Comparison of ENCODE assay signal across 12 cellular contexts in the genomic region with DNA sequence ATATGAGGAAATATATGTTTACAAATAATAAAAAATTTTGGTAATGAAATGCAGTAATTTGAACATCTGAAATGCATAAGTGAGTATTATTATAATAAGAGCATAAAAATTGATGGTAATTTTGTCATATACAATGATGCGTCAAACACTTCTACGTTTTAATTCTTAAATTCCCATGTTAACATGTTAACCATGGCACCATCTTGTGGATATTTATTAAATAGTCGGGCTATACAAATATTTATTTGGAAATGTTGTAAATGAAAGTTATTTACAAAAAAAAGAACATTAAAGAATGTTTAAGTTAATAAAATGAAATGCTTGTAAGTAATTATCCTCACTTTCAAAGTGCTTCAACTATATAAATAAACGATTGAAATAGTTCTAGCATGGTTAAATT. TPM values are rescaled to one million over a fixed set of nuclear protein-coding genes. Genes with fewer than 3 reads are reported as not detected.
A peak's percentile ranks its signal among the peaks of the same experiment; 100 is the strongest.
DNase-seq lines count a peak whose midpoint lies in the region; ATAC-seq, FAIRE-seq and TF ChIP-seq lines count a peak whose summit lies in the region.
"Had no signal": no experiment of that assay in that cellular context is flagged by ENCODE, and none has a peak within 500 bp of the region (broad histone marks: within the 10 kb centered on the region; RNA-seq: fewer than 3 reads in every experiment).

No MANE protein-coding gene starts in this region.

- no TSS peak for BruUV-seq in GM12878 (replicated peaks; lab: Mats Ljungman, UMichigan)

- no peaks in the 10 kb centered on the region; the same call in 2 of the 3 replicates for H3K9me3 ChIP-seq in GM12878 (replicated peaks; ENCODE audit: control insufficient read depth, insufficient read depth, low read length)

- no peak overlapping the region for H3K4me3 ChIP-seq in GM12878

- POLR2A ChIA-PET in GM12878 (lab: Charles Lee): no interaction called here

- H3K79me2 ChIP-seq in GM12878 (ENCODE audit: control insufficient read depth, insufficient read depth, low read length): no peaks in the 10 kb centered on the region

- ATAC-seq in GM12878 (no peak), esophagus mucosa (no peak)

- no peaks in the 10 kb centered on the region for H3K4me1 ChIP-seq in GM12878 (ENCODE audit: control insufficient read depth, insufficient read depth, low read length)

- intact Hi-C loops in GM12878 (cut with micrococcal nuclease; ENCODE audit: unreplicated experiment) (loop anchor here (1.0 kb wide), 1 partner anchor 172 kb away; no protein-coding TSS in a partner anchor), head of caudate nucleus (cut with DNase I) (no loop called here)

- no peak overlapping the region for H3K4me2 ChIP-seq in GM12878 (ENCODE audit: control insufficient read depth, insufficient read depth)

- TF ChIP-seq CTCF in GM12878 (IDR thresholded peaks at IDR 0.05 in 2 of 3, conservative IDR thresholded peaks at IDR 0.05 in 1 of 3; ENCODE audit: control insufficient read depth in 2 of 3, extremely low read depth in 1 of 3, insufficient read depth in 1 of 3, low read depth in 3 of 3, low read length in 3 of 3): no peak; a peak in 1 of 6 replicates

- in situ Hi-C loops in KBM-7 (cut with MboI; ENCODE audit: low pct_unique_long_range_greater_than_20kb, low sequenced_read_pairs) (no loop called here), GM12878 (cut with MboI) (loop anchor here (10.0 kb wide), 1 partner anchor 270 kb away; no protein-coding TSS in a partner anchor)

- CTCF ChIA-PET in GM12878 (lab: Yijun Ruan, JAX): no interaction called here

- SMC1A ChIA-PET in GM12878 (lab: Charles Lee; ENCODE audit: uncharacterized antibody, unreplicated experiment): no interaction called here

- TF ChIP-seq RAD21 in GM12878 (IDR thresholded peaks at IDR 0.05; ENCODE audit: insufficient read depth, low read depth, low read length): peak; percentile 43

- no peaks in the 10 kb centered on the region for H3K36me3 ChIP-seq in GM12878 (ENCODE audit: control insufficient read depth in 2 of 2, insufficient read depth in 2 of 2, low read length in 1 of 2)

- no peak overlapping the region for H3K9ac ChIP-seq in GM12878 (ENCODE audit: control insufficient read depth, insufficient read depth, low read length)

- no peak for TF ChIP-seq EP300 in GM12878 (IDR thresholded peaks at IDR 0.05; ENCODE audit: borderline replicate concordance in 1 of 2, control insufficient read depth in 1 of 2, low read depth in 2 of 2, low read length in 2 of 2)

- no peak overlapping the region for H3K27ac ChIP-seq in GM12878 (ENCODE audit: control insufficient read depth, insufficient read depth)

- TF ChIP-seq POLR2A in GM12878 (IDR thresholded peaks at IDR 0.05; ENCODE audit: low read depth, low read length): no peak

- no peak for FAIRE-seq in GM12878 (lab: Jason Lieb, UNC)

- H2AFZ ChIP-seq in GM12878 (ENCODE audit: control insufficient read depth, low read depth, low read length): no peak overlapping the region; the same call in 1 of the 2 replicates

- DNase-seq in NCI-H1105 treated with DMSO at 0.1 percent for 48 hours (lab: John Stamatoyannopoulos, UW) (peak; percentile 21), NCI-H1105 (lab: John Stamatoyannopoulos, UW) (no peak), KBM-7 (peak; percentile 14), GM12878 (ENCODE audit: low read depth, low spot score) (no peak), medulla oblongata (ENCODE audit: extremely low spot score) (peak; percentile 19), iPS-NIHi11 (ENCODE audit: low spot score) (no peak), head of caudate nucleus (no peak)
- DNase-seq: hypothalamus, MV-4-11, T-helper 2 cell had no signal

- 19% methylated on average over 4 of the region's 4 CpGs for WGBS in GM12878 (ENCODE audit: insufficient coverage, insufficient replicate concordance, low lambda C conversion rate, missing lambda C conversion rate)

- RAD21 ChIA-PET in GM12878 (lab: Charles Lee; ENCODE audit: unreplicated experiment): interaction anchor here (0.8 kb wide), 1 partner anchor 172 kb away, joined by 3 read pairs; no protein-coding TSS in a partner anchor

- no peaks in the 10 kb centered on the region for H4K20me1 ChIP-seq in GM12878 (ENCODE audit: control insufficient read depth, insufficient read depth)

- no peaks in the 10 kb centered on the region for H3K27me3 ChIP-seq in GM12878 (replicated peaks in 1 of 2; ENCODE audit: control insufficient read depth in 2 of 2, insufficient read depth in 2 of 2, low read length in 1 of 2)

TF ChIP-seq in GM12878, 131 proteins besides CTCF, POLR2A, EP300 and RAD21:
- peak; percentile 40; the same call in 1 of the 2 replicates for TF ChIP-seq SMC3 (IDR thresholded peaks at IDR 0.05; ENCODE audit: borderline replicate concordance, low read length)
- TF ChIP-seq, protein P1, sequence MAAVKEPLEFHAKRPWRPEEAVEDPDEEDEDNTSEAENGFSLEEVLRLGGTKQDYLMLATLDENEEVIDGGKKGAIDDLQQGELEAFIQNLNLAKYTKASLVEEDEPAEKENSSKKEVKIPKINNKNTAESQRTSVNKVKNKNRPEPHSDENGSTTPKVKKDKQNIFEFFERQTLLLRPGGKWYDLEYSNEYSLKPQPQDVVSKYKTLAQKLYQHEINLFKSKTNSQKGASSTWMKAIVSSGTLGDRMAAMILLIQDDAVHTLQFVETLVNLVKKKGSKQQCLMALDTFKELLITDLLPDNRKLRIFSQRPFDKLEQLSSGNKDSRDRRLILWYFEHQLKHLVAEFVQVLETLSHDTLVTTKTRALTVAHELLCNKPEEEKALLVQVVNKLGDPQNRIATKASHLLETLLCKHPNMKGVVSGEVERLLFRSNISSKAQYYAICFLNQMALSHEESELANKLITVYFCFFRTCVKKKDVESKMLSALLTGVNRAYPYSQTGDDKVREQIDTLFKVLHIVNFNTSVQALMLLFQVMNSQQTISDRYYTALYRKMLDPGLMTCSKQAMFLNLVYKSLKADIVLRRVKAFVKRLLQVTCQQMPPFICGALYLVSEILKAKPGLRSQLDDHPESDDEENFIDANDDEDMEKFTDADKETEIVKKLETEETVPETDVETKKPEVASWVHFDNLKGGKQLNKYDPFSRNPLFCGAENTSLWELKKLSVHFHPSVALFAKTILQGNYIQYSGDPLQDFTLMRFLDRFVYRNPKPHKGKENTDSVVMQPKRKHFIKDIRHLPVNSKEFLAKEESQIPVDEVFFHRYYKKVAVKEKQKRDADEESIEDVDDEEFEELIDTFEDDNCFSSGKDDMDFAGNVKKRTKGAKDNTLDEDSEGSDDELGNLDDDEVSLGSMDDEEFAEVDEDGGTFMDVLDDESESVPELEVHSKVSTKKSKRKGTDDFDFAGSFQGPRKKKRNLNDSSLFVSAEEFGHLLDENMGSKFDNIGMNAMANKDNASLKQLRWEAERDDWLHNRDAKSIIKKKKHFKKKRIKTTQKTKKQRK (IDR thresholded peaks at IDR 0.05; ENCODE audit: low read depth, low read length): no peak

RNA-seq across cellular contexts. Expression of gene C1orf185, which starts 57.2 kb away (rescaled TPM):
- total RNA-seq in GM12878 (2013; cell fraction: nucleolus; rRNA removed): not detected in 2 replicates
- 0.40 TPM in 1 of 2 replicates, not detected in the other for total RNA-seq in GM12878 (2014; rRNA removed)
- not detected in 2 replicates for total RNA-seq in GM12878 (2014; rRNA removed; fragmentation: Illumina TruSeq; extraction: Trizol)
- total RNA-seq in GM12878 (2021): not detected in 2 replicates
- not detected for polyA plus RNA-seq in GM12878 (2011; ENCODE audit: low read depth)
- not detected in 2 replicates for polyA plus RNA-seq in GM12878 (2011; rRNA removed)
- polyA plus RNA-seq in GM12878 (2011; cell fraction: cytosol; rRNA removed): not detected in 2 replicates
- not detected in 2 replicates for polyA plus RNA-seq in GM12878 (2011; cell fraction: nucleus; rRNA removed)
- not detected in 2 replicates for polyA plus RNA-seq in GM12878 (2012)
- polyA plus RNA-seq in GM12878 (2014; fragmentation: Illumina TruSeq; extraction: Trizol): not detected in 2 replicates
- polyA plus RNA-seq in GM12878 (2014; fragmentation: Nextera tagmentation; extraction: Ambion mirVana): not detected
- not detected in 2 replicates for polyA plus RNA-seq in GM12878 (2014; rRNA removed)
- not detected for polyA plus RNA-seq in GM12878 (2016; fragmentation: Nextera tagmentation; extraction: Ambion mirVana)
- polyA minus RNA-seq in GM12878 (2011; rRNA and poly(A)+ RNA removed): not detected in 2 replicates
- polyA minus RNA-seq in GM12878 (2011; cell fraction: cytosol; rRNA and poly(A)+ RNA removed): not detected in 2 replicates
- not detected in 2 replicates for polyA minus RNA-seq in GM12878 (2011; cell fraction: nucleus; rRNA and poly(A)+ RNA removed)
- total RNA-seq in esophagus mucosa: not detected
- polyA plus RNA-seq: AG04450 had no signal

Comparison
In these comparisons a context has a peak if more than half of its experiments do, and no peak if none do; other contexts are left out.
1. DNase-seq: peak in NCI-H1105 treated with DMSO at 0.1 percent for 48 hours (single experiment), KBM-7 (single experiment) and medulla oblongata (single experiment); none in NCI-H1105 (single experiment), GM12878 (single experiment), iPS-NIHi11 (single experiment) and head of caudate nucleus (0 of 42).